In the genomic region with DNA sequence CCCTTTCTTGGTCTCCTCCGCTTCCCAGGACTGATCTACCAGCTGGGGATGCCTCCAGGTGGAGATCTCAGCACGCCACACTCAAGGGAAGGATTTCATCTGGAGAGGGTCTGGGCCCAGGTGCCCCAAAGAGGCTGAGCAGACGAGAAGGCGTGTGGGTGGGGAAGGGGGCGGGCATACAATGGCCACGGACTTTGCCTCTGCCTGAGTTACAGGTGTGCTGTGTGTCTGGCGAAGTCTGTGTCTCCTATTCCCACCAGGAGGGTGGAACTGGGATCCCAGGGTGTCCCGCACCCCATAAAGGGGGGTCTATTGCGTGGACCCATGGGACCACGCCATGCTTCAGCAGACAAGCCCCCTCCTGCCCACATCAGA, we compare ENCODE assay signal across 20 cellular contexts. TPM values are rescaled to one million over a fixed set of nuclear protein-coding genes. Genes with fewer than 3 reads are reported as not detected.
A peak's percentile ranks its signal among the peaks of the same experiment; 100 is the strongest.
DNase-seq lines count a peak whose midpoint lies in the region; ATAC-seq and TF ChIP-seq lines count a peak whose summit lies in the region.
"Had no signal": no experiment of that assay in that cellular context is flagged by ENCODE, and none has a peak within 500 bp of the region (broad histone marks: within the 10 kb centered on the region; RNA-seq: fewer than 3 reads in every experiment).

No MANE protein-coding gene starts in this region.

- no peaks in the 10 kb centered on the region for H3K36me3 ChIP-seq in iPS-15b (ENCODE audit: control insufficient read depth, insufficient read depth, low read length)
- H3K36me3 ChIP-seq in osteoblast (ENCODE audit: insufficient read depth, low read length), result no peaks in the 10 kb centered on the region
- H3K36me3 ChIP-seq: breast epithelium, lower lobe of right lung had no signal

- H3K27me3 ChIP-seq in iPS-15b (ENCODE audit: control insufficient read depth, insufficient read depth, low read length) (peaks cover 57% of the 10 kb centered on the region), osteoblast (ENCODE audit: insufficient read depth, low read length) (peaks cover 23% of the 10 kb centered on the region)
- H3K27me3 ChIP-seq: breast epithelium had no signal

- H3K9me3 ChIP-seq in iPS-15b (ENCODE audit: control insufficient read depth, insufficient read depth, low read length) (no peaks in the 10 kb centered on the region), osteoblast (ENCODE audit: low read depth, low read length) (no peaks in the 10 kb centered on the region)
- H3K9me3 ChIP-seq: breast epithelium, Caco-2, lower lobe of right lung had no signal

- H3K79me2 ChIP-seq in osteoblast (ENCODE audit: insufficient read depth, low read length), result no peaks in the 10 kb centered on the region

- no peak overlapping the region for H3K27ac Mint-ChIP-seq in activated T-helper 17 cell treated with anti-CD3 and anti-CD28 coated beads, Interleukin-2, amount 50 U/mL, for 72 hours
- H3K27ac Mint-ChIP-seq: stimulated activated memory B cell treated with anti-CD40 and anti-IgM and Interleukin-4, amounts not matched to agents 10 μg/mL and 1 μg/mL and 100 μg/mL, for 72 hours had no signal

- peak; percentile 78 for DNase-seq in DMS79 treated with DMSO at 0.1 percent for 48 hours (lab: John Stamatoyannopoulos, UW)
- peak; percentile 20 to 64 for DNase-seq in NCI-H524 (lab: John Stamatoyannopoulos, UW)
- DNase-seq in osteoblast (ENCODE audit: insufficient read length, low spot score, missing footprints), result peak; percentile 54
- no peak for DNase-seq in activated CD8-positive, alpha-beta memory T cell treated with anti-CD3 and anti-CD28 coated beads, Interleukin-2, amount 50 U/mL, for 48 hours
- DNase-seq: activated CD4-positive, alpha-beta T cell treated with anti-CD3 and anti-CD28 coated beads, Interleukin-2, amount 50 U/mL, for 1 hour; activated effector memory CD4-positive, alpha-beta T cell treated with anti-CD3 and anti-CD28 coated beads, Interleukin-2, amount 50 U/mL, for 16 hours; Caco-2; lower lobe of right lung; NCI-H1436; NCI-H774; OCI-M1; posterior cingulate gyrus; Right ventricle myocardium superior; SW 1271 had no signal

- H3K27ac ChIP-seq in osteoblast (ENCODE audit: low read depth, low read length), result no peak overlapping the region
- H3K27ac ChIP-seq: breast epithelium, coronary artery, lower lobe of right lung had no signal

- no peak overlapping the region for H3K4me2 ChIP-seq in osteoblast (ENCODE audit: insufficient read depth, low read length)

- no peaks in the 10 kb centered on the region for H3K9me3 Mint-ChIP-seq in activated T-helper 17 cell treated with anti-CD3 and anti-CD28 coated beads, Interleukin-2, amount 50 U/mL, for 72 hours
- H3K9me3 Mint-ChIP-seq: stimulated activated memory B cell treated with anti-CD40 and anti-IgM and Interleukin-4, amounts not matched to agents 10 μg/mL and 1 μg/mL and 100 μg/mL, for 72 hours had no signal

- H3K4me3 ChIP-seq in iPS-15b (ENCODE audit: low read depth, low read length) (peak overlapping the region; percentile 48), osteoblast (ENCODE audit: insufficient read depth, low read length) (no peak overlapping the region)
- H3K4me3 ChIP-seq: breast epithelium, coronary artery, lower lobe of right lung had no signal

- peaks cover 6% of the 10 kb centered on the region for H3K27me3 Mint-ChIP-seq in activated T-helper 17 cell treated with anti-CD3 and anti-CD28 coated beads, Interleukin-2, amount 50 U/mL, for 72 hours

- no peak overlapping the region for H2AFZ ChIP-seq in osteoblast (ENCODE audit: low read length)

- no peak overlapping the region for H3K4me3 Mint-ChIP-seq in activated T-helper 17 cell treated with anti-CD3 and anti-CD28 coated beads, Interleukin-2, amount 50 U/mL, for 72 hours
- H3K4me3 Mint-ChIP-seq: stimulated activated memory B cell treated with anti-CD40 and anti-IgM and Interleukin-4, amounts not matched to agents 10 μg/mL and 1 μg/mL and 100 μg/mL, for 72 hours had no signal

- H3K36me3 Mint-ChIP-seq in activated T-helper 17 cell treated with anti-CD3 and anti-CD28 coated beads, Interleukin-2, amount 50 U/mL, for 72 hours (ENCODE audit: low read depth), result no peaks in the 10 kb centered on the region
- H3K36me3 Mint-ChIP-seq: stimulated activated memory B cell treated with anti-CD40 and anti-IgM and Interleukin-4, amounts not matched to agents 10 μg/mL and 1 μg/mL and 100 μg/mL, for 72 hours had no signal

- ATAC-seq in GM19035 (IDR thresholded peaks at IDR 0.05; ENCODE audit: unreplicated experiment), result no peak
- ATAC-seq in activated T-helper 17 cell treated with anti-CD3 and anti-CD28 coated beads, Interleukin-2, amount 50 U/mL, for 72 hours (replicated peaks), result no peak
- ATAC-seq: lower lobe of right lung; stimulated activated memory B cell treated with anti-CD40 and anti-IgM and Interleukin-4, amounts not matched to agents 10 μg/mL and 1 μg/mL and 100 μg/mL, for 72 hours had no signal

- no peak for TF ChIP-seq CTCF in osteoblast (IDR thresholded peaks at IDR 0.05; ENCODE audit: extremely low read depth, low read depth, low read length)

- H3K4me1 ChIP-seq in iPS-15b (ENCODE audit: control insufficient read depth, insufficient read depth, low read length) (no peaks in the 10 kb centered on the region), osteoblast (ENCODE audit: insufficient read depth, low read length) (no peaks in the 10 kb centered on the region)

- H3K4me1 Mint-ChIP-seq in activated T-helper 17 cell treated with anti-CD3 and anti-CD28 coated beads, Interleukin-2, amount 50 U/mL, for 72 hours, result peaks cover 5% of the 10 kb centered on the region

- no peaks in the 10 kb centered on the region for H4K20me1 ChIP-seq in osteoblast (ENCODE audit: insufficient read depth, low read length)

- H3K9ac ChIP-seq in iPS-15b (ENCODE audit: low read depth, low read length), result no peak overlapping the region

RNA-seq across cellular contexts. Expression of a gene that starts 3.6 kb away (rescaled TPM):
- 2.4 and 5.1 TPM in 2 replicates for total RNA-seq in osteoblast
- 1 to 10 TPM; 2.5 to 3.5 TPM for total RNA-seq in activated T-helper 17 cell treated with anti-CD3 and anti-CD28 coated beads, Interleukin-2, amount 50 U/mL, for 72 hours

RNA-seq across cellular contexts. Expression of a gene that starts 36.8 kb away (rescaled TPM):
- total RNA-seq in osteoblast, result 209 and 211 TPM in 2 replicates
- total RNA-seq in activated T-helper 17 cell treated with anti-CD3 and anti-CD28 coated beads, Interleukin-2, amount 50 U/mL, for 72 hours, result 100 to 1,000 TPM; 348 to 436 TPM

RNA-seq across cellular contexts. Expression of a gene that starts 48.1 kb away (rescaled TPM):
- under 0.01 and 0.72 TPM in 2 replicates for total RNA-seq in osteoblast
- 1 to 10 TPM; 4.1 to 4.2 TPM for total RNA-seq in activated T-helper 17 cell treated with anti-CD3 and anti-CD28 coated beads, Interleukin-2, amount 50 U/mL, for 72 hours
